Comparison of ENCODE assay signal across 9 cellular contexts in the genomic region with DNA sequence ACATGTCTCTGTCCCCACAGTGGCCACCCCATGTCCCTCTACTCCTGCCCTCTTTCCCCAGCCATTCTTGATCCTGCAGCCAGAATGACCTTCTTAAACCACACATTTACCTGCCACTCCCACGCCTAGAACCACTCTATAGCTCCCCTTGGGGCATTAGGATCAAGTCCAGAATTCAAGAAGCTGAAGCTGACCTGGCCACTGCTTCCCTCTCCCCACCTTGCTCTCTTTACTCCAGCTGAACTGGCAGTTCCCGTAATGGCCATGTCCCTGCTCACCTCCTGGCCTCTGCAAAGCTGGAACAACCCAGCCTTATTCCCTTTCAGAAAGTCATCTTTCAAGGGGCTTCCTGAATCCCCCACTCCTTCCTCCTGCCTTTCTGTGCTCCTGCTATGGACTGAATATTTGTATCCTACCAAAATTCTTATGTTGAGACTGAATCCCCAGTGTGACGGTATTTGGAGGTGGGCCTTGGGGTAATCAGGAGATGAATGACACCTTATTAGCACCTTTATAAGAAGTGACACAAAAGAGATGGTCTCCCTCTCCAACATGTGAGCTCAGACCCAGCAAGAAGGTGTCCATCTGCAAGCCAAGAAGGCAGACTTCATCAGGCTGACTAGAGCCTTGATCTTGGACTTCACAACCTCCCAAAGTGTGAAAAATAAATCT. TPM values are rescaled to one million over a fixed set of nuclear protein-coding genes. Genes with fewer than 3 reads are reported as not detected.
DNase-seq lines count a peak whose midpoint lies in the region; ATAC-seq and TF ChIP-seq lines count a peak whose summit lies in the region.
"Had no signal": no experiment of that assay in that cellular context is flagged by ENCODE, and none has a peak within 500 bp of the region (broad histone marks: within the 10 kb centered on the region; RNA-seq: fewer than 3 reads in every experiment).

No MANE protein-coding gene starts in this region.

- H3K27ac ChIP-seq in AG04450 (ENCODE audit: low read depth, low read length) (peak overlapping the region; percentile 21), HUES64 (ENCODE audit: low read depth, low read length) (peak overlapping the region; percentile 93; the same call in 1 of the 2 replicates), caudate nucleus (ENCODE audit: low read depth, low read length) (peak overlapping the region; percentile 97)

- peak overlapping the region; percentile 95 to 100 (median 99) for H3K4me3 Mint-ChIP-seq in nephron

- H3K27ac Mint-ChIP-seq in nephron: peak overlapping the region; percentile 96 to 98 (median 96)

- peaks cover 16% of the 10 kb centered on the region for H3K36me3 Mint-ChIP-seq in nephron (ENCODE audit: low read depth)

- POLR2A ChIA-PET in AG04450 (lab: Yijun Ruan, JAX): interaction anchor here (0.6 to 1.4 kb wide), 3 partner anchors 22 to 42 kb away, joined by 3 to 6 read pairs (median 4); a partner anchor contains a TSS

- DNase-seq in AG04450 (ENCODE audit: low read depth, low spot score): no peak
- no peak for DNase-seq in caudate nucleus (lab: John Stamatoyannopoulos, UW)
- DNase-seq in AG20443 (ENCODE audit: low spot score): no peak
- no peak for DNase-seq in germinal center (ENCODE audit: low spot score)
- DNase-seq in MV-4-11 (lab: John Stamatoyannopoulos, UW): no peak
- DNase-seq: nucleus accumbens had no signal

- no peaks in the 10 kb centered on the region for H3K27me3 Mint-ChIP-seq in nephron (ENCODE audit: low read depth)

- H3K9ac ChIP-seq in HUES64 (ENCODE audit: low read depth, low read length): no peak overlapping the region

- 80% methylated on average over 3 of the region's 3 CpGs for WGBS in HUES64

- peaks cover 75% of the 10 kb centered on the region for H3K4me1 Mint-ChIP-seq in nephron

- no peaks in the 10 kb centered on the region for H3K9me3 Mint-ChIP-seq in nephron

- ATAC-seq in GM21390 (IDR thresholded peaks at IDR 0.05; ENCODE audit: unreplicated experiment): no peak

- TF ChIP-seq CTCF in AG04450 (IDR thresholded peaks at IDR 0.05; ENCODE audit: low read depth, low read length): no peak
- TF ChIP-seq CTCF in nephron (IDR thresholded peaks at IDR 0.05; ENCODE audit: unreplicated experiment in 3 of 3): no peak

- no peaks in the 10 kb centered on the region; the same call in 1 of the 2 replicates for H3K9me3 ChIP-seq in AG04450 (ENCODE audit: control insufficient read depth, insufficient read depth, low read length)
- no peaks in the 10 kb centered on the region for H3K9me3 ChIP-seq in HUES64 (ENCODE audit: insufficient read depth, low read depth, low read length)

- H3K27me3 ChIP-seq in AG04450 (ENCODE audit: control insufficient read depth, insufficient read depth, low read length) (no peaks in the 10 kb centered on the region), HUES64 (ENCODE audit: insufficient read depth, low read length) (no peaks in the 10 kb centered on the region)

- CTCF ChIA-PET in AG04450 (lab: Charles Lee): interaction anchor here (0.6 to 2.1 kb wide), 5 partner anchors 23 to 150 kb away, joined by 3 to 6 read pairs (median 5); no protein-coding TSS in a partner anchor

- H3K36me3 ChIP-seq in HUES64 (ENCODE audit: insufficient read depth, low read length): peaks cover 19% of the 10 kb centered on the region

- H3K4me1 ChIP-seq in HUES64 (ENCODE audit: insufficient read depth, low read length): peaks cover 49% of the 10 kb centered on the region

- H3K4me3 ChIP-seq in AG04450 (ENCODE audit: low read depth, low read length) (no peak overlapping the region), HUES64 (ENCODE audit: low read length) (no peak overlapping the region)

RNA-seq across cellular contexts. Expression of a gene that starts 3.8 kb away (rescaled TPM):
- polyA plus RNA-seq in AG04450 (2011; rRNA removed): 5.9 and 6.8 TPM in 2 replicates
- 12.4 and 17.8 TPM in 2 replicates for polyA minus RNA-seq in AG04450 (2011; rRNA and poly(A)+ RNA removed)
- 5.1 TPM for polyA plus RNA-seq in HUES64 (2013, experiment 1 of 2)
- 5.8 TPM for polyA plus RNA-seq in HUES64 (2013, experiment 2 of 2)

RNA-seq across cellular contexts. Expression of a gene that starts 42.2 kb away (rescaled TPM):
- 1.6 and 2.8 TPM in 2 replicates for polyA plus RNA-seq in AG04450 (2011; rRNA removed)
- 3.0 and 4.2 TPM in 2 replicates for polyA minus RNA-seq in AG04450 (2011; rRNA and poly(A)+ RNA removed)
- polyA plus RNA-seq in HUES64 (2013, experiment 1 of 2): 1.00 TPM
- 1.6 TPM for polyA plus RNA-seq in HUES64 (2013, experiment 2 of 2)

RNA-seq across cellular contexts. Expression of a gene that starts 42.2 kb away (rescaled TPM):
- 43.7 and 47.6 TPM in 2 replicates for polyA plus RNA-seq in AG04450 (2011; rRNA removed)
- 45.7 and 60.5 TPM in 2 replicates for polyA minus RNA-seq in AG04450 (2011; rRNA and poly(A)+ RNA removed)
- 16.2 TPM for polyA plus RNA-seq in HUES64 (2013, experiment 1 of 2)
- 21.9 TPM for polyA plus RNA-seq in HUES64 (2013, experiment 2 of 2)

RNA-seq across cellular contexts. Expression of a gene that starts 42.8 kb away (rescaled TPM):
- polyA plus RNA-seq in AG04450 (2011; rRNA removed): 0.02 TPM in 1 of 2 replicates, not detected in the other
- 0.05 TPM in 1 of 2 replicates, not detected in the other for polyA minus RNA-seq in AG04450 (2011; rRNA and poly(A)+ RNA removed)
- polyA plus RNA-seq in HUES64 (2013, experiment 1 of 2): not detected
- polyA plus RNA-seq in HUES64 (2013, experiment 2 of 2): 0.13 TPM

Comparison
In these comparisons a context has a peak if more than half of its experiments do, and no peak if none do; other contexts are left out.
1. H3K27ac ChIP-seq: peak in every context shown above with its lines; median percentile 97 in caudate nucleus; 93 in HUES64; 21 in AG04450.